8 cellular contexts compared by ENCODE assay signal in the genomic region with DNA sequence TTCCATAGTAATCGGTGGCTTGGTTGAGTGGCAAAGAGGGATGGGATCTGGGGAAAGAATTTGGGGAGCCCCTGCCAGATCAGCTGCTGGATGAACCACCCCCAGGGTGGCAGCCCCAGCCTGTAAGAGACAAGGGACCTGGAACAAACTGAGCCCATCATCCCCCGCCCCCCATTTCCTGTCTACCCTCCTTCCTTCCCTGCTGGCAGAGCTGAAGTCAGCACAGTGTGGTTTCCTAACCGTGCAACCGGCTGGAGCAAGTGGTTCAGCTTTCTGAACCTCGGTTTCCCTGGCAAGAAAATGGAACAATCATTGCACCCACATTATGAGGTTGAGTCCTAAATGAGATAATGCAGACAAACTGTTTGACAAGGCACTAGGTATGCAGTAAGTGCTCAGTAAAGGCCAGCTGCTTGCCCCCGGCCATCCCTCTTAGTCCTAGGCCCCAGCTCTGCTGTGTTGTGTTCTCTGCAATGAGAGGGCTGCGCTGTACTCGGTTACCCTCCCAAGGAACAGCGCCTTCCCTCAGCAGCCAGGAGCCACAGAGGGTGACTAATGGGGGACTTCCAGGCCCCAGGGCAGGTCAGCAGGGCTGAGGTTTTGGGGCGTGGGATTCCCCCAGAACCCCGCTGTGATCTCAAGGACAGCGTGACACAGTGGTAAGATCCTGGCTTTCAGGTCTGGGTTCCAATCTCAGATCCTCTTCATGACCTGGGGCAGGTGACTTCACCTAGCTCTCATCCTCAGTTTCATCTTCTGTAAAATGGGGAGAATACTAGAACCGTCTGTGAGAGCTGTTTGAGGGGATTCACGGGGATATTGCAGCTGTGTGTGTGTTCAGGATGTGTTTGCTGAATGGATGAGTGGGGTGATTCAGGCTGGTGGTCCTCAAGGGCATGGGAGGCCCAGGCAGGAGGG. TPM values are rescaled to one million over a fixed set of nuclear protein-coding genes. Genes with fewer than 3 reads are reported as not detected.
DNase-seq lines count a peak whose midpoint lies in the region; ATAC-seq and TF ChIP-seq lines count a peak whose summit lies in the region.

No MANE protein-coding gene starts in this region.

- H3K27me3 Mint-ChIP-seq in CD4-positive, alpha-beta T cell = no peaks in the 10 kb centered on the region
- H3K27me3 Mint-ChIP-seq in IgD-negative memory B cell = peaks cover 2% of the 10 kb centered on the region
- H3K27me3 Mint-ChIP-seq in immature natural killer cell (ENCODE audit: low read depth in 3 of 3) = peaks cover 4 to 6% (median 5%) of the 10 kb centered on the region in 3 donors
- H3K27me3 Mint-ChIP-seq in stimulated activated memory B cell treated with anti-CD40 and anti-IgM and Interleukin-4, amounts not matched to agents 10 μg/mL and 1 μg/mL and 100 μg/mL, for 72 hours = no peaks in the 10 kb centered on the region

- TF ChIP-seq CTCF in CD4-positive, alpha-beta T cell (IDR thresholded peaks at IDR 0.05) = no peak

- peak overlapping the region; percentile 11 for H3K4me3 Mint-ChIP-seq in CD4-positive, alpha-beta T cell
- H3K4me3 Mint-ChIP-seq in IgD-negative memory B cell (peak overlapping the region; percentile 5 to 87 (median 53)), immature natural killer cell (peak overlapping the region; percentile 16 to 77 (median 63))
- H3K4me3 Mint-ChIP-seq in stimulated activated memory B cell treated with anti-CD40 and anti-IgM and Interleukin-4, amounts not matched to agents 10 μg/mL and 1 μg/mL and 100 μg/mL, for 72 hours = peak overlapping the region; percentile 10

- POLR2A ChIA-PET in CD4-positive, alpha-beta T cell (lab: Charles Lee) = interaction anchor here (1.0 to 8.6 kb wide), 14 partner anchors 8 to 118 kb away, joined by 3 to 186 read pairs (median 10); a partner anchor contains a TSS

- H3K27ac Mint-ChIP-seq in CD4-positive, alpha-beta T cell = peak overlapping the region; percentile 84
- peak overlapping the region; percentile 74 to 98 (median 96) for H3K27ac Mint-ChIP-seq in IgD-negative memory B cell
- H3K27ac Mint-ChIP-seq in immature natural killer cell = peak overlapping the region; percentile 91 to 98 (median 94)
- peak overlapping the region; percentile 91 for H3K27ac Mint-ChIP-seq in stimulated activated memory B cell treated with anti-CD40 and anti-IgM and Interleukin-4, amounts not matched to agents 10 μg/mL and 1 μg/mL and 100 μg/mL, for 72 hours

- H3K9me3 Mint-ChIP-seq in CD4-positive, alpha-beta T cell = no peaks in the 10 kb centered on the region
- H3K9me3 Mint-ChIP-seq in IgD-negative memory B cell (peaks cover 0 to 7% (median 4%) of the 10 kb centered on the region in 3 donors), immature natural killer cell (peaks cover 0 to 3% (median 0%) of the 10 kb centered on the region in 6 donors)
- H3K9me3 Mint-ChIP-seq in stimulated activated memory B cell treated with anti-CD40 and anti-IgM and Interleukin-4, amounts not matched to agents 10 μg/mL and 1 μg/mL and 100 μg/mL, for 72 hours = peaks cover 6% of the 10 kb centered on the region

- H3K27ac ChIP-seq in CD4-positive, alpha-beta T cell (ENCODE audit: low read depth, low read length) = peak overlapping the region; percentile 80

- H3K27me3 ChIP-seq in CD4-positive, alpha-beta T cell (ENCODE audit: control insufficient read depth, insufficient read depth, low read length) = no peaks in the 10 kb centered on the region

- no peaks in the 10 kb centered on the region for H3K9me3 ChIP-seq in CD4-positive, alpha-beta T cell (ENCODE audit: control insufficient read depth, low read length)

- H3K36me3 Mint-ChIP-seq in CD4-positive, alpha-beta T cell (ENCODE audit: low read depth) = peaks cover 61% of the 10 kb centered on the region
- H3K36me3 Mint-ChIP-seq in IgD-negative memory B cell (peaks cover 5% of the 10 kb centered on the region), immature natural killer cell (peaks cover 10 to 41% (median 23%) of the 10 kb centered on the region in 3 donors)
- H3K36me3 Mint-ChIP-seq in stimulated activated memory B cell treated with anti-CD40 and anti-IgM and Interleukin-4, amounts not matched to agents 10 μg/mL and 1 μg/mL and 100 μg/mL, for 72 hours = peaks cover 7% of the 10 kb centered on the region

- peak; percentile 75 for ATAC-seq in CD4-positive, alpha-beta T cell (ENCODE audit: poor library complexity)
- peak; percentile 73 for ATAC-seq in GM21390 (IDR thresholded peaks at IDR 0.05; ENCODE audit: unreplicated experiment)
- ATAC-seq in stimulated activated memory B cell treated with anti-CD40 and anti-IgM and Interleukin-4, amounts not matched to agents 10 μg/mL and 1 μg/mL and 100 μg/mL, for 72 hours = peak; percentile 96

- H3K4me1 Mint-ChIP-seq in CD4-positive, alpha-beta T cell (ENCODE audit: low read depth) = peaks cover 52% of the 10 kb centered on the region
- H3K4me1 Mint-ChIP-seq in IgD-negative memory B cell = peaks cover 23 to 49% (median 30%) of the 10 kb centered on the region in 3 donors
- peaks cover 73 to 76% of the 10 kb centered on the region in 2 donors for H3K4me1 Mint-ChIP-seq in immature natural killer cell
- peaks cover 81% of the 10 kb centered on the region for H3K4me1 Mint-ChIP-seq in stimulated activated memory B cell treated with anti-CD40 and anti-IgM and Interleukin-4, amounts not matched to agents 10 μg/mL and 1 μg/mL and 100 μg/mL, for 72 hours

- DNase-seq in CD4-positive, alpha-beta T cell = peak; percentile 38 to 72 (median 53)
- DNase-seq in activated CD8-positive, alpha-beta memory T cell treated with anti-CD3 and anti-CD28 coated beads, Interleukin-2, amount 50 U/mL, for 1 hour (ENCODE audit: extremely low read depth) = peak; percentile 52
- DNase-seq in immature natural killer cell = peak; percentile 68 to 75 (median 70)
- DNase-seq in cerebellar nuclear complex (lab: John Stamatoyannopoulos, UW) = no peak
- DNase-seq in HUDEP-2 (lab: John Stamatoyannopoulos, UW; ENCODE audit: unreplicated experiment in 76 of 76) = no peak

- CTCF ChIA-PET in CD4-positive, alpha-beta T cell (lab: Charles Lee) = interaction anchor here (0.7 to 7.0 kb wide), 24 partner anchors 15 to 495 kb away, joined by 3 to 128 read pairs (median 6); a partner anchor contains a TSS

- intact Hi-C loops in CD4-positive, alpha-beta T cell (cut with DNase I, micrococcal nuclease) = loop anchor here (1.0 to 5.0 kb wide), 2 partner anchors 100 to 188 kb away; a partner anchor contains a TSS

RNA-seq across cellular contexts. Expression of a gene that starts 16.5 kb away (rescaled TPM):
- 10 to 100 TPM; 25.7 to 27.8 TPM for total RNA-seq in CD4-positive, alpha-beta T cell
- polyA plus RNA-seq in IgD-negative memory B cell (37.0 TPM), immature natural killer cell (100 to 1,000 TPM; 429 to 815 (median 508) TPM)

RNA-seq across cellular contexts. Expression of a gene that starts 19.3 kb away (rescaled TPM):
- 1 to 10 TPM; 2.1 to 2.6 TPM for total RNA-seq in CD4-positive, alpha-beta T cell
- 0.33 TPM for polyA plus RNA-seq in IgD-negative memory B cell
- under 1 TPM in 1 of 3 donors, not detected in 2; 0.47 TPM for polyA plus RNA-seq in immature natural killer cell

RNA-seq across cellular contexts. Expression of a gene that starts 54.8 kb away (rescaled TPM):
- 100 to 1,000 TPM; 269 to 270 TPM for total RNA-seq in CD4-positive, alpha-beta T cell
- polyA plus RNA-seq in IgD-negative memory B cell (488 TPM), immature natural killer cell (100 to 1,000 TPM; 159 to 211 (median 178) TPM)

RNA-seq across cellular contexts. Expression of a gene that starts 56.2 kb away (rescaled TPM):
- 100 to 1,000 TPM in 1 of 2 experiments, 10 to 100 TPM in 1; 95.1 to 104 TPM for total RNA-seq in CD4-positive, alpha-beta T cell
- polyA plus RNA-seq in IgD-negative memory B cell (51.9 TPM), immature natural killer cell (10 to 100 TPM; 21.5 to 51.1 (median 30.5) TPM)

Comparison
In these comparisons a context has a peak if more than half of its experiments do, and no peak if none do; other contexts are left out.
1. DNase-seq: peak in CD4-positive, alpha-beta T cell (10 of 10), activated CD8-positive, alpha-beta memory T cell treated with anti-CD3 and anti-CD28 coated beads, Interleukin-2, amount 50 U/mL, for 1 hour (single experiment) and immature natural killer cell (3 of 3); none in cerebellar nuclear complex (0 of 2) and HUDEP-2 (0 of 76).
2. H3K4me3 Mint-ChIP-seq: peak in every context shown above with its lines; median percentile 63 in immature natural killer cell; 53 in IgD-negative memory B cell; 11 in CD4-positive, alpha-beta T cell; 10 in stimulated activated memory B cell treated with anti-CD40 and anti-IgM and Interleukin-4, amounts not matched to agents 10 μg/mL and 1 μg/mL and 100 μg/mL, for 72 hours.
3. RNA of a gene that starts 16.5 kb away (polyA plus RNA-seq): 429 to 815 TPM in immature natural killer cell; 37.0 TPM in IgD-negative memory B cell (single experiment); every median in the first group is over 10 times any median in the second.
4. Peak in every context shown above with its lines, with median percentiles within 50 percentile points of each other: ATAC-seq and H3K27ac Mint-ChIP-seq.